ENCODE assay signal across 1 cellular context in genomic region chr17:75033346-75034235, GRCh38.
A peak's percentile ranks its signal among the peaks of the same experiment; 100 is the strongest.
TF ChIP-seq lines count a peak whose summit lies in the region.

No MANE protein-coding gene starts in this region.

TF ChIP-seq in HepG2, 621 proteins besides CTCF, POLR2A, EP300 and RAD21 (continued from another document and continues in another):
- TF ChIP-seq ZBTB40 (IDR thresholded peaks at IDR 0.05), result no peak; the same call in 1 of the 2 replicates
- peak; percentile 47; the same call in 1 of the 2 replicates for TF ChIP-seq ZBTB40 (CRISPR knock-in tag; IDR thresholded peaks at IDR 0.05)
- no peak; the same call in 1 of the 2 replicates for TF ChIP-seq GMEB1 (CRISPR knock-in tag; IDR thresholded peaks at IDR 0.05; ENCODE audit: borderline replicate concordance)
- 0 out of 2 replicates have a peak, but pooled peaks have one; percentile 35 for TF ChIP-seq HOMEZ (CRISPR knock-in tag; IDR thresholded peaks at IDR 0.05; ENCODE audit: low read depth)
- no peak for TF ChIP-seq ZNF549 (CRISPR knock-in tag; IDR thresholded peaks at IDR 0.05)
- TF ChIP-seq RBM22 (optimal IDR thresholded peaks at IDR 0.05; ENCODE audit: low read length), result peak; percentile 96
- no peak for TF ChIP-seq TCF12 (IDR thresholded peaks at IDR 0.05)
- TF ChIP-seq TCF12 (CRISPR knock-in tag; IDR thresholded peaks at IDR 0.05), result no peak
- TF ChIP-seq ZHX1 (CRISPR knock-in tag; IDR thresholded peaks at IDR 0.05; ENCODE audit: low read depth), result peak; percentile 71; the same call in 1 of the 2 replicates
- peak; percentile 98 for TF ChIP-seq TOE1 (CRISPR knock-in tag; IDR thresholded peaks at IDR 0.05)
- TF ChIP-seq ZNF639 (CRISPR knock-in tag; conservative IDR thresholded peaks at IDR 0.05), result peak; percentile 83
- TF ChIP-seq KLF16 (CRISPR knock-in tag; IDR thresholded peaks at IDR 0.05), result peak in 1 of 2 experiments; percentile 33; a peak in 1 of 4 replicates
- peak; percentile 54 for TF ChIP-seq ASH2L (IDR thresholded peaks at IDR 0.05; ENCODE audit: insufficient read length, low read depth, low read length)
- TF ChIP-seq ZNF558 (CRISPR knock-in tag; IDR thresholded peaks at IDR 0.05; ENCODE audit: borderline replicate concordance), result 0 out of 2 replicates have a peak, but pooled peaks have one; percentile 18
- TF ChIP-seq SSRP1 (CRISPR knock-in tag; IDR thresholded peaks at IDR 0.05), result no peak
- peak; percentile 31 for TF ChIP-seq SP4 (CRISPR knock-in tag; IDR thresholded peaks at IDR 0.05)
- no peak for TF ChIP-seq SCMH1 (CRISPR knock-in tag; IDR thresholded peaks at IDR 0.05; ENCODE audit: borderline replicate concordance)
- no peak for TF ChIP-seq ZNF496 (CRISPR knock-in tag; IDR thresholded peaks at IDR 0.05; ENCODE audit: insufficient replicate concordance)
- peak; percentile 79; the same call in 1 of the 2 replicates for TF ChIP-seq HMGXB3 (CRISPR knock-in tag; IDR thresholded peaks at IDR 0.05; ENCODE audit: borderline replicate concordance)
- peak; percentile 91 for TF ChIP-seq DRAP1 (CRISPR knock-in tag; IDR thresholded peaks at IDR 0.05)
- TF ChIP-seq SMARCE1 (IDR thresholded peaks at IDR 0.05; ENCODE audit: borderline replicate concordance), result no peak
- peak; percentile 66; the same call in 1 of the 2 replicates for TF ChIP-seq RBAK (CRISPR knock-in tag; IDR thresholded peaks at IDR 0.05)
- TF ChIP-seq NFKB2 (CRISPR knock-in tag; IDR thresholded peaks at IDR 0.05; ENCODE audit: borderline replicate concordance), result peak; percentile 71; the same call in 1 of the 2 replicates
- TF ChIP-seq GZF1 (CRISPR knock-in tag; IDR thresholded peaks at IDR 0.05), result no peak
- 0 out of 2 replicates have a peak, but pooled peaks have one; percentile 40 for TF ChIP-seq ZNF577 (CRISPR knock-in tag; IDR thresholded peaks at IDR 0.05; ENCODE audit: borderline replicate concordance, low read depth)
- TF ChIP-seq BATF2 (CRISPR knock-in tag; IDR thresholded peaks at IDR 0.05), result no peak
- no peak for TF ChIP-seq CHCHD3 (CRISPR knock-in tag; IDR thresholded peaks at IDR 0.05)
- TF ChIP-seq JARID2 (CRISPR knock-in tag; IDR thresholded peaks at IDR 0.05; ENCODE audit: insufficient replicate concordance), result peak; percentile 99
- TF ChIP-seq ZNF251 (CRISPR knock-in tag; IDR thresholded peaks at IDR 0.05), result peak; percentile 94; the same call in 1 of the 2 replicates
- 0 out of 2 replicates have a peak, but pooled peaks have one; percentile 3 for TF ChIP-seq HIC2 (CRISPR knock-in tag; IDR thresholded peaks at IDR 0.05; ENCODE audit: low read depth)
- no peak for TF ChIP-seq ATF7 (IDR thresholded peaks at IDR 0.05)
- TF ChIP-seq ATF7 (CRISPR knock-in tag; IDR thresholded peaks at IDR 0.05), result no peak
